In genomic region chr1:12148958-12149790, GRCh38 we compare ENCODE assay signal across 12 cellular contexts. TPM values are rescaled to one million over a fixed set of nuclear protein-coding genes. Genes with fewer than 3 reads are reported as not detected.
A peak's percentile ranks its signal among the peaks of the same experiment; 100 is the strongest.
DNase-seq lines count a peak whose midpoint lies in the region; ATAC-seq and TF ChIP-seq lines count a peak whose summit lies in the region.
"Had no signal": no experiment of that assay in that cellular context is flagged by ENCODE, and none has a peak within 500 bp of the region (broad histone marks: within the 10 kb centered on the region; RNA-seq: fewer than 3 reads in every experiment).

No MANE protein-coding gene starts in this region.

- no peaks in the 10 kb centered on the region for H3K9me3 Mint-ChIP-seq in immature natural killer cell

- H3K4me1 ChIP-seq in heart right ventricle, result peaks cover 8 to 98% (median 66%) of the 10 kb centered on the region in 9 donors
- peaks cover 54 to 80% (median 71%) of the 10 kb centered on the region in 4 donors for H3K4me1 ChIP-seq in upper lobe of left lung
- H3K4me1 ChIP-seq: pancreas had no signal

- DNase-seq in heart right ventricle, result no peak
- DNase-seq in Right ventricle myocardium superior, result no peak
- no peak for DNase-seq in T-helper 17 cell
- DNase-seq in immature natural killer cell, result no peak
- DNase-seq in upper lobe of left lung, result no peak
- DNase-seq in medulla oblongata (ENCODE audit: extremely low spot score), result no peak
- DNase-seq: activated effector memory CD4-positive, alpha-beta T cell treated with anti-CD3 and anti-CD28 coated beads, Interleukin-2, amount 50 U/mL, for 16 hours; effector CD8-positive, alpha-beta T cell; NCI-H510A treated with DMSO at 0.1 percent for 48 hours; pancreas had no signal

- H3K36me3 Mint-ChIP-seq in T-helper 17 cell (ENCODE audit: low read depth) (no peaks in the 10 kb centered on the region), immature natural killer cell (no peaks in the 10 kb centered on the region)

- H3K4me1 Mint-ChIP-seq in T-helper 17 cell (peaks cover 64% of the 10 kb centered on the region), immature natural killer cell (peaks cover 76 to 85% of the 10 kb centered on the region in 2 donors)

- TF ChIP-seq CTCF in heart right ventricle (IDR thresholded peaks at IDR 0.05) (no peak), upper lobe of left lung (IDR thresholded peaks at IDR 0.05) (no peak)

- H3K36me3 ChIP-seq in heart right ventricle (no peaks in the 10 kb centered on the region), upper lobe of left lung (no peaks in the 10 kb centered on the region)
- H3K36me3 ChIP-seq: pancreas had no signal

- TF ChIP-seq POLR2A in upper lobe of left lung (IDR thresholded peaks at IDR 0.05), result no peak

- H3K9me3 ChIP-seq in heart right ventricle (peaks cover 0 to 6% (median 0%) of the 10 kb centered on the region in 11 donors), T-helper 17 cell (ENCODE audit: control insufficient read depth, low read length, poor library complexity, severe bottlenecking) (no peaks in the 10 kb centered on the region), upper lobe of left lung (no peaks in the 10 kb centered on the region)
- H3K9me3 ChIP-seq: pancreas had no signal

- ATAC-seq in heart right ventricle, result no peak
- ATAC-seq in Right ventricle myocardium superior (ENCODE audit: poor library complexity), result no peak
- no peak for ATAC-seq in T-helper 17 cell
- ATAC-seq in upper lobe of left lung (ENCODE audit: low FRiP score in 2 of 2), result no peak
- ATAC-seq in GM21576 (IDR thresholded peaks at IDR 0.05; ENCODE audit: unreplicated experiment), result no peak
- no peak for ATAC-seq in GM21515 (IDR thresholded peaks at IDR 0.05; ENCODE audit: unreplicated experiment)

- H3K27ac ChIP-seq in heart right ventricle, result peak overlapping the region in 9 of 10 donors; percentile 68 to 92 (median 85)
- peak overlapping the region; percentile 79 to 90 (median 88) for H3K27ac ChIP-seq in upper lobe of left lung

- H3K4me3 Mint-ChIP-seq in T-helper 17 cell, result peak overlapping the region; percentile 56
- H3K4me3 Mint-ChIP-seq in immature natural killer cell, result peak overlapping the region; percentile 34 to 81 (median 65)

- H3K27me3 Mint-ChIP-seq in T-helper 17 cell (no peaks in the 10 kb centered on the region), immature natural killer cell (ENCODE audit: low read depth in 3 of 3) (peaks cover 6 to 10% (median 9%) of the 10 kb centered on the region in 3 donors)

- intact Hi-C loops in heart right ventricle (cut with DNase I), result loop anchor here in 1 of 10 donors (5.0 kb wide), 1 partner anchor 33 kb away; no protein-coding TSS in a partner anchor
- intact Hi-C loops in Right ventricle myocardium superior (cut with DNase I), result no loop called here

- TF ChIP-seq EP300 in upper lobe of left lung (IDR thresholded peaks at IDR 0.05), result no peak

- WGBS in heart right ventricle, 2 donors, result 77 to 80% methylated on average over 5 of the region's 5 CpGs
- WGBS in upper lobe of left lung, 2 donors, result 79 to 81% methylated on average over 4 to 5 of the region's 5 CpGs

- H3K27ac Mint-ChIP-seq in T-helper 17 cell (peak overlapping the region; percentile 92), immature natural killer cell (peak overlapping the region; percentile 97 to 99 (median 99))

- no peaks in the 10 kb centered on the region for H3K27me3 ChIP-seq in heart right ventricle
- H3K27me3 ChIP-seq in upper lobe of left lung, result no peaks in the 10 kb centered on the region
- H3K27me3 ChIP-seq: pancreas had no signal

- H3K4me3 ChIP-seq in heart right ventricle, result no peak overlapping the region
- no peak overlapping the region for H3K4me3 ChIP-seq in upper lobe of left lung
- H3K4me3 ChIP-seq: pancreas had no signal

RNA-seq across cellular contexts. Expression of gene TNFRSF1B, which starts 17.6 kb away (rescaled TPM):
- total RNA-seq in heart right ventricle (10 to 100 TPM in 8 of 10 donors, 1 to 10 TPM in 2; 8.0 to 55.4 (median 15.7) TPM), Right ventricle myocardium superior (13.7 TPM), T-helper 17 cell (100 to 1,000 TPM; 127 to 132 TPM), upper lobe of left lung (100 to 1,000 TPM in 1 of 6 donors, 10 to 100 TPM in 5; 28.3 to 113 (median 58.5) TPM)
- polyA plus RNA-seq in heart right ventricle (10 to 100 TPM; 11.9 to 15.3 TPM), immature natural killer cell (100 to 1,000 TPM; 162 to 269 (median 165) TPM)
